In the genomic region with DNA sequence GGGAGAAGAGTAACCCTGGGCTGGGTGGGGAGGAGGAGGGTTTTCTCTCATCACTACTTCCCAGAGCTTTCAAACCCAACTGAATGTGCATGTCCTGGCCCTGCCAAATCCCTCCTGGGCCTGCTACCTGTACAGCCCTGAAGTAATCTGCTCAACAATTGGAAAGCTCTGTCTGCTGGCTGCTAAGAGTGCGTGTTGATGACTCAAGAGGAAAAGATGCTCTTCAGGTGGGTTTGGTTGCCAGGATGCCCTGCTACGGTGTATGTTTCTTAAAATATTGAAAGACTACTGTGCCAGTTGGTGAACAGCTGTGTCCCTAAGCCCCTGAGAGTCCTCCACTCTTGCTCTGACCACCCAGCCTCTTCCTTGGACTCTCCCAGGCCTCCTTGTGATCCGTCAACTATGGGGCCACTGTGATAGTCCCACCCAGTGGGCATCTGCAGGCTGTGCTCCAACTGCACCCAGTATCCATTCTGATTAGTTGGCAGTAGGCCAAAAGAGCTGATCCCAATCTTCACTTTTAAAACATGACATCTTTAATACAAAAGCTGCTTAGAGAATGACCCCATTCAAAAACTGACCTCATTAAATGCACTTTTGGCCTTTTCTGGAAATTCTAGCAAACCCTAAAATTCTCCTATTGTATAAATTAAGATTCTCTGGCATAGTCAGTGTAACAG, we compare ENCODE assay signal across 20 cellular contexts.
DNase-seq lines count a peak whose midpoint lies in the region; ATAC-seq and TF ChIP-seq lines count a peak whose summit lies in the region.
"Had no signal": no experiment of that assay in that cellular context is flagged by ENCODE, and none has a peak within 500 bp of the region (broad histone marks: within the 10 kb centered on the region; RNA-seq: fewer than 3 reads in every experiment).

No MANE protein-coding gene starts in this region.

- intact Hi-C loops in activated T-helper 2 cell treated with anti-CD3 and anti-CD28 coated beads, Interferon-gamma antibody, Interleukin-2, Interleukin-4, amounts not matched to agents 10 μg/mL and 5 μg/mL and 100 μg/mL, durations not matched to agents 14 hours and 24 hours and 36 hours (cut with micrococcal nuclease): no loop called here
- intact Hi-C loops in testis (cut with DNase I; ENCODE audit: low total_unique reads): no loop called here

- peak; percentile 6 for TF ChIP-seq CTCF in DND-41 (IDR thresholded peaks at IDR 0.05; ENCODE audit: borderline replicate concordance, extremely low read depth, low read length, poor library complexity, severe bottlenecking)
- no peak for TF ChIP-seq CTCF in testis (IDR thresholded peaks at IDR 0.05)

- TF ChIP-seq POLR2A in testis (IDR thresholded peaks at IDR 0.05): no peak

- no peak overlapping the region for H3K4me2 ChIP-seq in DND-41 (ENCODE audit: insufficient read depth, low read length)

- H2AFZ ChIP-seq in DND-41 (ENCODE audit: low read depth, low read length): no peak overlapping the region

- H3K27ac ChIP-seq in DND-41 (ENCODE audit: low read length) (peak overlapping the region; percentile 97), testis (no peak overlapping the region)
- H3K27ac ChIP-seq: body of pancreas, coronary artery had no signal

- H3K4me3 ChIP-seq in DND-41 (ENCODE audit: low read depth in 1 of 2, low read length in 2 of 2) (no peak overlapping the region), testis (no peak overlapping the region)
- H3K4me3 ChIP-seq: body of pancreas, coronary artery had no signal

- H3K4me1 Mint-ChIP-seq in activated CD8-positive, alpha-beta memory T cell treated with anti-CD3 and anti-CD28 coated beads, Interleukin-2, amount 10 ng/mL, durations not matched to agents 7 days and 5 days: peaks cover 52% of the 10 kb centered on the region
- peaks cover 41% of the 10 kb centered on the region for H3K4me1 Mint-ChIP-seq in activated T-helper 2 cell treated with anti-CD3 and anti-CD28 coated beads, Interferon-gamma antibody, Interleukin-2, Interleukin-4, amounts not matched to agents 10 μg/mL and 5 μg/mL and 100 μg/mL, durations not matched to agents 14 hours and 24 hours and 36 hours (ENCODE audit: low read depth)
- peaks cover 55 to 66% of the 10 kb centered on the region in 2 donors for H3K4me1 Mint-ChIP-seq in natural killer cell treated with Interleukin-12 subunit alpha and Interleukin-12 subunit beta and Interleukin-15 and Interleukin-18, amount 100 ng/mL, for 72 hours (ENCODE audit: low read depth in 2 of 2)

- no peaks in the 10 kb centered on the region for H3K79me2 ChIP-seq in DND-41 (ENCODE audit: insufficient read depth, low read length)

- no peak overlapping the region for H3K4me3 Mint-ChIP-seq in activated CD8-positive, alpha-beta memory T cell treated with anti-CD3 and anti-CD28 coated beads, Interleukin-2, amount 10 ng/mL, durations not matched to agents 7 days and 5 days
- H3K4me3 Mint-ChIP-seq in activated T-helper 2 cell treated with anti-CD3 and anti-CD28 coated beads, Interferon-gamma antibody, Interleukin-2, Interleukin-4, amounts not matched to agents 10 μg/mL and 5 μg/mL and 100 μg/mL, durations not matched to agents 14 hours and 24 hours and 36 hours (ENCODE audit: low read depth): no peak overlapping the region
- peak overlapping the region; percentile 85 for H3K4me3 Mint-ChIP-seq in natural killer cell treated with Interleukin-12 subunit alpha and Interleukin-12 subunit beta and Interleukin-15 and Interleukin-18, amount 100 ng/mL, for 72 hours

- peak overlapping the region; percentile 50 for H3K9ac ChIP-seq in DND-41 (ENCODE audit: low read depth, low read length)

- no peaks in the 10 kb centered on the region for H3K9me3 ChIP-seq in DND-41 (ENCODE audit: insufficient read depth, low read length, severe bottlenecking)
- H3K9me3 ChIP-seq in testis: no peaks in the 10 kb centered on the region
- H3K9me3 ChIP-seq: body of pancreas had no signal

- no peaks in the 10 kb centered on the region for H4K20me1 ChIP-seq in DND-41 (ENCODE audit: insufficient read depth, low read length)

- no peaks in the 10 kb centered on the region for H3K27me3 Mint-ChIP-seq in activated CD8-positive, alpha-beta memory T cell treated with anti-CD3 and anti-CD28 coated beads, Interleukin-2, amount 10 ng/mL, durations not matched to agents 7 days and 5 days
- H3K27me3 Mint-ChIP-seq in activated T-helper 2 cell treated with anti-CD3 and anti-CD28 coated beads, Interferon-gamma antibody, Interleukin-2, Interleukin-4, amounts not matched to agents 10 μg/mL and 5 μg/mL and 100 μg/mL, durations not matched to agents 14 hours and 24 hours and 36 hours (ENCODE audit: low read depth): no peaks in the 10 kb centered on the region
- no peaks in the 10 kb centered on the region for H3K27me3 Mint-ChIP-seq in natural killer cell treated with Interleukin-12 subunit alpha and Interleukin-12 subunit beta and Interleukin-15 and Interleukin-18, amount 100 ng/mL, for 72 hours

- H3K27me3 ChIP-seq in DND-41 (ENCODE audit: insufficient read depth, low read length, poor library complexity): no peaks in the 10 kb centered on the region
- H3K27me3 ChIP-seq in testis: no peaks in the 10 kb centered on the region
- H3K27me3 ChIP-seq: body of pancreas had no signal

- 97% methylated on average over 3 of the region's 3 CpGs for WGBS in testis, 2 donors

- CTCF ChIA-PET in activated CD8-positive, alpha-beta memory T cell treated with anti-CD3 and anti-CD28 coated beads, Interleukin-2, amount 10 ng/mL, durations not matched to agents 7 days and 5 days (lab: Charles Lee): interaction anchor here (1.1 to 5.5 kb wide), 9 partner anchors 13 to 713 kb away, joined by 3 to 32 read pairs (median 4); no protein-coding TSS in a partner anchor

- ATAC-seq in activated CD8-positive, alpha-beta memory T cell treated with anti-CD3 and anti-CD28 coated beads, Interleukin-2, amount 10 ng/mL, durations not matched to agents 7 days and 5 days: no peak
- ATAC-seq in DND-41 (ENCODE audit: insufficient read depth, low read depth): no peak
- ATAC-seq in natural killer cell treated with Interleukin-12 subunit alpha and Interleukin-12 subunit beta and Interleukin-15 and Interleukin-18, amount 100 ng/mL, for 72 hours: no peak
- no peak for ATAC-seq in HG02588 (IDR thresholded peaks at IDR 0.05; ENCODE audit: unreplicated experiment)
- no peak for ATAC-seq in HG02852 (IDR thresholded peaks at IDR 0.05; ENCODE audit: unreplicated experiment)
- ATAC-seq: body of pancreas, SK-N-SH treated with all-trans-retinoic acid at 6 μM for 48 hours had no signal

- H3K36me3 Mint-ChIP-seq in activated CD8-positive, alpha-beta memory T cell treated with anti-CD3 and anti-CD28 coated beads, Interleukin-2, amount 10 ng/mL, durations not matched to agents 7 days and 5 days: peaks cover 34% of the 10 kb centered on the region
- H3K36me3 Mint-ChIP-seq in activated T-helper 2 cell treated with anti-CD3 and anti-CD28 coated beads, Interferon-gamma antibody, Interleukin-2, Interleukin-4, amounts not matched to agents 10 μg/mL and 5 μg/mL and 100 μg/mL, durations not matched to agents 14 hours and 24 hours and 36 hours (ENCODE audit: low read depth): peaks cover 52% of the 10 kb centered on the region
- H3K36me3 Mint-ChIP-seq in natural killer cell treated with Interleukin-12 subunit alpha and Interleukin-12 subunit beta and Interleukin-15 and Interleukin-18, amount 100 ng/mL, for 72 hours: peaks cover 17% of the 10 kb centered on the region

- DNase-seq in activated CD8-positive, alpha-beta memory T cell treated with anti-CD3 and anti-CD28 coated beads, Interleukin-2, amount 10 ng/mL, durations not matched to agents 7 days and 5 days: no peak
- DNase-seq in activated CD8-positive, alpha-beta memory T cell treated with anti-CD3 and anti-CD28 coated beads, Interleukin-2, amount 50 U/mL, for 4 hours: no peak
- DNase-seq in DND-41 (no peak), testis (no peak)
- no peak for DNase-seq in activated T-helper 2 cell treated with anti-CD3 and anti-CD28 coated beads, Interferon-gamma antibody, Interleukin-2, Interleukin-4, amounts not matched to agents 10 μg/mL and 5 μg/mL and 100 μg/mL, durations not matched to agents 14 hours and 24 hours and 36 hours (ENCODE audit: low spot score)
- DNase-seq in natural killer cell treated with Interleukin-12 subunit alpha and Interleukin-12 subunit beta and Interleukin-15 and Interleukin-18, amount 100 ng/mL, for 72 hours (ENCODE audit: low spot score): no peak
- DNase-seq: activated CD4-positive, alpha-beta T cell treated with anti-CD3 and anti-CD28 coated beads, Interleukin-2, amount 50 U/mL, for 4 hours; activated effector memory CD4-positive, alpha-beta T cell treated with Interleukin-2 at 50 U/mL for 16 hours; body of pancreas; GDM1; hippocampal formation; Karpas-422; kidney; NCI-H1105; NK-92 treated with Interleukin-12 subunit alpha and Interleukin-12 subunit beta, amount 100 ng/mL, for 24 hours; RPMI8226 had no signal

- H3K4me1 ChIP-seq in DND-41 (ENCODE audit: insufficient read depth, low read length) (peaks cover 54% of the 10 kb centered on the region), testis (no peaks in the 10 kb centered on the region)
- H3K4me1 ChIP-seq: body of pancreas had no signal

- H3K36me3 ChIP-seq in DND-41 (ENCODE audit: insufficient read depth, low read length) (no peaks in the 10 kb centered on the region), testis (ENCODE audit: low read depth, missing control alignments) (no peaks in the 10 kb centered on the region)

- H3K9me3 Mint-ChIP-seq in activated CD8-positive, alpha-beta memory T cell treated with anti-CD3 and anti-CD28 coated beads, Interleukin-2, amount 10 ng/mL, durations not matched to agents 7 days and 5 days (ENCODE audit: low read depth): no peaks in the 10 kb centered on the region
- no peaks in the 10 kb centered on the region for H3K9me3 Mint-ChIP-seq in activated T-helper 2 cell treated with anti-CD3 and anti-CD28 coated beads, Interferon-gamma antibody, Interleukin-2, Interleukin-4, amounts not matched to agents 10 μg/mL and 5 μg/mL and 100 μg/mL, durations not matched to agents 14 hours and 24 hours and 36 hours
- H3K9me3 Mint-ChIP-seq in natural killer cell treated with Interleukin-12 subunit alpha and Interleukin-12 subunit beta and Interleukin-15 and Interleukin-18, amount 100 ng/mL, for 72 hours: no peaks in the 10 kb centered on the region

- peak overlapping the region; percentile 94 for H3K27ac Mint-ChIP-seq in activated CD8-positive, alpha-beta memory T cell treated with anti-CD3 and anti-CD28 coated beads, Interleukin-2, amount 10 ng/mL, durations not matched to agents 7 days and 5 days
- H3K27ac Mint-ChIP-seq in activated T-helper 2 cell treated with anti-CD3 and anti-CD28 coated beads, Interferon-gamma antibody, Interleukin-2, Interleukin-4, amounts not matched to agents 10 μg/mL and 5 μg/mL and 100 μg/mL, durations not matched to agents 14 hours and 24 hours and 36 hours: peak overlapping the region; percentile 83
- H3K27ac Mint-ChIP-seq in natural killer cell treated with Interleukin-12 subunit alpha and Interleukin-12 subunit beta and Interleukin-15 and Interleukin-18, amount 100 ng/mL, for 72 hours: peak overlapping the region; percentile 98 to 100
